25 cellular contexts compared by ENCODE assay signal in genomic region chr6:15550724-15551123, GRCh38.
"Had no signal": no experiment of that assay in that cellular context is flagged by ENCODE, and none has a peak within 500 bp of the region (broad histone marks: within the 10 kb centered on the region; RNA-seq: fewer than 3 reads in every experiment).

No MANE protein-coding gene starts in this region.

- H3K4me3 Mint-ChIP-seq: activated CD4-positive, alpha-beta T cell treated with anti-CD3 and anti-CD28 coated beads, Interleukin-2, amount 10 ng/mL, durations not matched to agents 7 days and 5 days; activated CD8-positive, alpha-beta T cell treated with anti-CD3 and anti-CD28 coated beads, Interleukin-2, amount 10 ng/mL, durations not matched to agents 7 days and 5 days; activated naive CD4-positive, alpha-beta T cell treated with anti-CD3 and anti-CD28 coated beads, Interleukin-2, amount 10 ng/mL, durations not matched to agents 7 days and 5 days; activated naive CD8-positive, alpha-beta T cell treated with anti-CD3 and anti-CD28 coated beads, Interleukin-2, amount 50 U/mL, for 24 hours; stimulated activated naive CD8-positive, alpha-beta T cell treated with anti-CD3 and anti-CD28 coated beads, Interleukin-15, Interleukin-2, amounts not matched to agents 100 ng/mL and 50 ng/mL, for 24 hours had no signal

- H3K36me3 ChIP-seq: brain microvascular endothelial cell, gastroesophageal sphincter, heart right ventricle, pancreas, sigmoid colon, suprapubic skin, vagina had no signal

- ATAC-seq: activated CD4-positive, CD25-positive, alpha-beta regulatory T cell treated with anti-CD3 and anti-CD28 coated beads, Interleukin-2, amount 50 U/mL, for 24 hours; activated CD8-positive, alpha-beta T cell treated with anti-CD3 and anti-CD28 coated beads, Interleukin-2, amount 10 ng/mL, durations not matched to agents 7 days and 5 days; activated naive CD8-positive, alpha-beta T cell treated with anti-CD3 and anti-CD28 coated beads, Interleukin-2, amount 50 U/mL, for 24 hours; gastroesophageal sphincter; naive thymus-derived CD4-positive, alpha-beta T cell had no signal

- H3K4me1 Mint-ChIP-seq: activated naive CD4-positive, alpha-beta T cell treated with anti-CD3 and anti-CD28 coated beads, Interleukin-2, amount 10 ng/mL, durations not matched to agents 7 days and 5 days had no signal

- H3K4me1 ChIP-seq: pancreas had no signal

- H3K27ac ChIP-seq: brain microvascular endothelial cell, coronary artery, gastroesophageal sphincter, pancreas, sigmoid colon, suprapubic skin, vagina had no signal

- H3K27me3 ChIP-seq: brain microvascular endothelial cell, gastroesophageal sphincter, heart right ventricle, pancreas, sigmoid colon, suprapubic skin, vagina had no signal

- H3K27ac Mint-ChIP-seq: activated CD8-positive, alpha-beta T cell treated with anti-CD3 and anti-CD28 coated beads, Interleukin-2, amount 10 ng/mL, durations not matched to agents 7 days and 5 days; activated naive CD4-positive, alpha-beta T cell treated with anti-CD3 and anti-CD28 coated beads, Interleukin-2, amount 10 ng/mL, durations not matched to agents 7 days and 5 days; activated naive CD8-positive, alpha-beta T cell treated with anti-CD3 and anti-CD28 coated beads, Interleukin-2, amount 50 U/mL, for 24 hours; stimulated activated naive CD8-positive, alpha-beta T cell treated with anti-CD3 and anti-CD28 coated beads, Interleukin-15, Interleukin-2, amounts not matched to agents 100 ng/mL and 50 ng/mL, for 24 hours had no signal

- H3K4me3 ChIP-seq: coronary artery, gastroesophageal sphincter, heart right ventricle, mucosa of descending colon, pancreas, sigmoid colon, suprapubic skin, vagina had no signal

- H3K27me3 Mint-ChIP-seq: activated CD4-positive, alpha-beta T cell treated with anti-CD3 and anti-CD28 coated beads, Interleukin-2, amount 10 ng/mL, durations not matched to agents 7 days and 5 days; activated naive CD4-positive, alpha-beta T cell treated with anti-CD3 and anti-CD28 coated beads, Interleukin-2, amount 10 ng/mL, durations not matched to agents 7 days and 5 days; activated naive CD8-positive, alpha-beta T cell treated with anti-CD3 and anti-CD28 coated beads, Interleukin-2, amount 50 U/mL, for 24 hours; naive thymus-derived CD4-positive, alpha-beta T cell; stimulated activated naive CD8-positive, alpha-beta T cell treated with anti-CD3 and anti-CD28 coated beads, Interleukin-15, Interleukin-2, amounts not matched to agents 100 ng/mL and 50 ng/mL, for 24 hours had no signal

- H3K9me3 Mint-ChIP-seq: activated CD4-positive, alpha-beta T cell treated with anti-CD3 and anti-CD28 coated beads, Interleukin-2, amount 10 ng/mL, durations not matched to agents 7 days and 5 days; activated naive CD4-positive, alpha-beta T cell treated with anti-CD3 and anti-CD28 coated beads, Interleukin-2, amount 10 ng/mL, durations not matched to agents 7 days and 5 days; naive thymus-derived CD4-positive, alpha-beta T cell; stimulated activated naive CD8-positive, alpha-beta T cell treated with anti-CD3 and anti-CD28 coated beads, Interleukin-15, Interleukin-2, amounts not matched to agents 100 ng/mL and 50 ng/mL, for 24 hours had no signal

- DNase-seq: activated CD4-positive, alpha-beta T cell treated with anti-CD3 and anti-CD28 coated beads, Interleukin-2, amount 10 ng/mL, durations not matched to agents 7 days and 5 days; activated CD8-positive, alpha-beta memory T cell treated with anti-CD3 and anti-CD28 coated beads, Interleukin-2, amount 50 U/mL, for 4 hours; activated CD8-positive, alpha-beta T cell treated with anti-CD3 and anti-CD28 coated beads, Interleukin-2, amount 10 ng/mL, durations not matched to agents 7 days and 5 days; activated effector memory CD4-positive, alpha-beta T cell treated with Interleukin-2 at 50 U/mL for 16 hours; activated naive CD4-positive, alpha-beta T cell treated with anti-CD3 and anti-CD28 coated beads, Interleukin-2, amount 10 ng/mL, durations not matched to agents 7 days and 5 days; activated naive CD8-positive, alpha-beta T cell treated with anti-CD3 and anti-CD28 coated beads, Interleukin-2, amount 50 U/mL, for 24 hours; activated T-cell treated with anti-CD3 and anti-CD28 coated beads, Interleukin-2, amount 50 U/mL, for 48 hours; aorta; brain microvascular endothelial cell; central memory CD4-positive, alpha-beta T cell; heart right ventricle; mesenchymal stem cell; mucosa of descending colon; naive thymus-derived CD4-positive, alpha-beta T cell; pancreas; sigmoid colon; stimulated activated CD8-positive, alpha-beta memory T cell treated with anti-CD3 and anti-CD28 coated beads, Interleukin-4, amount 100 ng/mL, for 48 hours; T1000; trophoblast cell had no signal

- H3K36me3 Mint-ChIP-seq: activated naive CD4-positive, alpha-beta T cell treated with anti-CD3 and anti-CD28 coated beads, Interleukin-2, amount 10 ng/mL, durations not matched to agents 7 days and 5 days had no signal

- H3K9me3 ChIP-seq: gastroesophageal sphincter, heart right ventricle, mucosa of descending colon, pancreas, sigmoid colon, suprapubic skin, vagina had no signal
